ENCODE assay signal across 8 cellular contexts in the genomic region with DNA sequence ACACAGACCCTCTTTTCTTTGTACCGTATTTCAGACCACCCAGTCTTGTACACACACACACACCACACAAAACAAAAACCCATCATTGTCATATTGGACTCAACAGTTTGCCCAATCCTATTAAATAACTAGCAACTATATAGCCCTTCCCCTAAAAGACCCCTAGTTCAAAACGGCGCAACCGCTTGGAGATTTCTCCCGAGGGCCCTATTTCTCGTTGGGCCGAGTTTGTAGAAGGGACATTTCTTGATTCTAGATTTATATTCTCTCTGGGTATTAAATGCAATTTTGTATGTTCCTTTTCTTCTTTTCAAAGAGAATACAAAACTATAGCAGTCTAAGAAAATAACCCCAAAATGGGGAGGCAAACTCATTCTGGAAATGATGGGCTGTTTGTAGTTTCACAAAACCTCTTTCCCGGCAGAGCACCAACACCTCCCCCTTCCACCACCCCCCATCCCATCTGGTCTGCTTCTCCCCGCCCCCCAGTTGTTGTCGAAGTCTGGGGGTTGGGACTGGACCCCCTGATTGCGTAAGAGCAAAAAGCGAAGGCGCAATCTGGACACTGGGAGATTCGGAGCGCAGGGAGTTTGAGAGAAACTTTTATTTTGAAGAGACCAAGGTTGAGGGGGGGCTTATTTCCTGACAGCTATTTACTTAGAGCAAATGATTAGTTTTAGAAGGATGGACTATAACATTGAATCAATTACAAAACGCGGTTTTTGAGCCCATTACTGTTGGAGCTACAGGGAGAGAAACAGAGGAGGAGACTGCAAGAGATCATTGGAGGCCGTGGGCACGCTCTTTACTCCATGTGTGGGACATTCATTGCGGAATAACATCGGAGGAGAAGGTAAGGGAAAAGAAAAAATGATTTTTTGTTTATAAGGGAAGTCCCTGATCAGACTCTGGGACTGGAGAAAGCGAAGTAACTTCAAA. TPM values are rescaled to one million over a fixed set of nuclear protein-coding genes. Genes with fewer than 3 reads are reported as not detected.
DNase-seq lines count a peak whose midpoint lies in the region; ATAC-seq and TF ChIP-seq lines count a peak whose summit lies in the region.

A gene (plus strand): TSS at position 731 of the 939 bp plus-strand sequence. CDS start 29,476 bp downstream, outside the sequence.

- no peak for DNase-seq in activated CD4-positive, alpha-beta memory T cell treated with anti-CD3 and anti-CD28 coated beads for 36 hours
- DNase-seq in left ventricle myocardium inferior (peak; percentile 66), retina (peak; percentile 23)

- no peaks in the 10 kb centered on the region for H3K36me3 Mint-ChIP-seq in activated CD4-positive, alpha-beta memory T cell treated with anti-CD3 and anti-CD28 coated beads for 36 hours

- H3K4me1 Mint-ChIP-seq in activated CD4-positive, alpha-beta memory T cell treated with anti-CD3 and anti-CD28 coated beads for 36 hours (ENCODE audit: low read depth) = peaks cover 46% of the 10 kb centered on the region

- no peaks in the 10 kb centered on the region for H3K9me3 Mint-ChIP-seq in activated CD4-positive, alpha-beta memory T cell treated with anti-CD3 and anti-CD28 coated beads for 36 hours

- ATAC-seq in HG03469 (IDR thresholded peaks at IDR 0.05; ENCODE audit: unreplicated experiment) = no peak
- no peak for ATAC-seq in HG03432 (IDR thresholded peaks at IDR 0.05; ENCODE audit: unreplicated experiment)
- no peak for ATAC-seq in GM19397 (IDR thresholded peaks at IDR 0.05; ENCODE audit: unreplicated experiment)
- ATAC-seq in HG02759 (IDR thresholded peaks at IDR 0.05; ENCODE audit: unreplicated experiment) = no peak

- TF ChIP-seq CTCF in left ventricle myocardium inferior (IDR thresholded peaks at IDR 0.05; ENCODE audit: borderline replicate concordance) = no peak

- H3K27me3 Mint-ChIP-seq in activated CD4-positive, alpha-beta memory T cell treated with anti-CD3 and anti-CD28 coated beads for 36 hours = peaks cover 81% of the 10 kb centered on the region

- peak within 1 kb of the TSS; percentile 50; the same call in 1 of the 2 replicates for H3K9ac ChIP-seq in ES-I3 (ENCODE audit: low read depth, low read length)

- H3K4me1 ChIP-seq in ES-I3 (ENCODE audit: insufficient read depth, low read length) (peaks cover 5% of the 10 kb centered on the region; the same call in 1 of the 2 replicates), left ventricle myocardium inferior (peaks cover 80% of the 10 kb centered on the region)

- intact Hi-C loops in activated CD4-positive, alpha-beta memory T cell treated with anti-CD3 and anti-CD28 coated beads for 36 hours (cut with micrococcal nuclease) = loop anchor here (2.0 kb wide), 1 partner anchor 1214 kb away; no protein-coding TSS in a partner anchor
- intact Hi-C loops in left ventricle myocardium inferior (cut with micrococcal nuclease) = loop anchor here (5.0 to 10.0 kb wide), 3 partner anchors 134 to 1214 kb away; no protein-coding TSS in a partner anchor

- peak within 1 kb of the TSS; percentile 76 for H3K27ac ChIP-seq in left ventricle myocardium inferior (replicated peaks)

- H3K27ac Mint-ChIP-seq in activated CD4-positive, alpha-beta memory T cell treated with anti-CD3 and anti-CD28 coated beads for 36 hours = no peak within 1 kb of the TSS

- peak within 1 kb of the TSS; percentile 74 for H3K4me3 ChIP-seq in left ventricle myocardium inferior

- H3K36me3 ChIP-seq in ES-I3 (ENCODE audit: insufficient read depth, low read length) (no peaks in the 10 kb centered on the region), left ventricle myocardium inferior (no peaks in the 10 kb centered on the region)

- POLR2A ChIA-PET in activated CD4-positive, alpha-beta memory T cell treated with anti-CD3 and anti-CD28 coated beads for 36 hours (lab: Charles Lee) = interaction anchor here (0.6 kb wide), 1 partner anchor 879 kb away, joined by 4 read pairs; no protein-coding TSS in a partner anchor

- no peaks in the 10 kb centered on the region for H3K9me3 ChIP-seq in ES-I3 (ENCODE audit: control insufficient read depth, insufficient read depth, low read length)
- no peaks in the 10 kb centered on the region for H3K9me3 ChIP-seq in left ventricle myocardium inferior (replicated peaks)

- peaks cover 93% of the 10 kb centered on the region for H3K27me3 ChIP-seq in left ventricle myocardium inferior (ENCODE audit: low read depth)

- CTCF ChIA-PET in activated CD4-positive, alpha-beta memory T cell treated with anti-CD3 and anti-CD28 coated beads for 36 hours (lab: Charles Lee) = interaction anchor here (0.6 to 1.5 kb wide), 3 partner anchors 308 to 1683 kb away, joined by 3 to 4 read pairs (median 3); no protein-coding TSS in a partner anchor

- H3K4me3 Mint-ChIP-seq in activated CD4-positive, alpha-beta memory T cell treated with anti-CD3 and anti-CD28 coated beads for 36 hours = peak within 1 kb of the TSS; percentile 12

RNA-seq across cellular contexts. Expression of the gene that starts here (rescaled TPM):
- total RNA-seq in activated CD4-positive, alpha-beta memory T cell treated with anti-CD3 and anti-CD28 coated beads for 36 hours = not detected
- total RNA-seq in left ventricle myocardium inferior = 24.8 TPM

Comparison
In these comparisons a context has a peak if more than half of its experiments do, and no peak if none do; other contexts are left out.
1. RNA of the gene that starts here (total RNA-seq): 24.8 TPM in left ventricle myocardium inferior (single experiment); not detected in activated CD4-positive, alpha-beta memory T cell treated with anti-CD3 and anti-CD28 coated beads for 36 hours; every median in the first group is over 10 times any median in the second.